1 cellular context compared by ENCODE assay signal in genomic region chr4:95957054-95957453, GRCh38.
TF ChIP-seq lines count a peak whose summit lies in the region.

No MANE protein-coding gene starts in this region.

TF ChIP-seq in GM12878, 131 proteins besides CTCF, POLR2A, EP300 and RAD21 (continued from another document):
- TF ChIP-seq, protein P1, sequence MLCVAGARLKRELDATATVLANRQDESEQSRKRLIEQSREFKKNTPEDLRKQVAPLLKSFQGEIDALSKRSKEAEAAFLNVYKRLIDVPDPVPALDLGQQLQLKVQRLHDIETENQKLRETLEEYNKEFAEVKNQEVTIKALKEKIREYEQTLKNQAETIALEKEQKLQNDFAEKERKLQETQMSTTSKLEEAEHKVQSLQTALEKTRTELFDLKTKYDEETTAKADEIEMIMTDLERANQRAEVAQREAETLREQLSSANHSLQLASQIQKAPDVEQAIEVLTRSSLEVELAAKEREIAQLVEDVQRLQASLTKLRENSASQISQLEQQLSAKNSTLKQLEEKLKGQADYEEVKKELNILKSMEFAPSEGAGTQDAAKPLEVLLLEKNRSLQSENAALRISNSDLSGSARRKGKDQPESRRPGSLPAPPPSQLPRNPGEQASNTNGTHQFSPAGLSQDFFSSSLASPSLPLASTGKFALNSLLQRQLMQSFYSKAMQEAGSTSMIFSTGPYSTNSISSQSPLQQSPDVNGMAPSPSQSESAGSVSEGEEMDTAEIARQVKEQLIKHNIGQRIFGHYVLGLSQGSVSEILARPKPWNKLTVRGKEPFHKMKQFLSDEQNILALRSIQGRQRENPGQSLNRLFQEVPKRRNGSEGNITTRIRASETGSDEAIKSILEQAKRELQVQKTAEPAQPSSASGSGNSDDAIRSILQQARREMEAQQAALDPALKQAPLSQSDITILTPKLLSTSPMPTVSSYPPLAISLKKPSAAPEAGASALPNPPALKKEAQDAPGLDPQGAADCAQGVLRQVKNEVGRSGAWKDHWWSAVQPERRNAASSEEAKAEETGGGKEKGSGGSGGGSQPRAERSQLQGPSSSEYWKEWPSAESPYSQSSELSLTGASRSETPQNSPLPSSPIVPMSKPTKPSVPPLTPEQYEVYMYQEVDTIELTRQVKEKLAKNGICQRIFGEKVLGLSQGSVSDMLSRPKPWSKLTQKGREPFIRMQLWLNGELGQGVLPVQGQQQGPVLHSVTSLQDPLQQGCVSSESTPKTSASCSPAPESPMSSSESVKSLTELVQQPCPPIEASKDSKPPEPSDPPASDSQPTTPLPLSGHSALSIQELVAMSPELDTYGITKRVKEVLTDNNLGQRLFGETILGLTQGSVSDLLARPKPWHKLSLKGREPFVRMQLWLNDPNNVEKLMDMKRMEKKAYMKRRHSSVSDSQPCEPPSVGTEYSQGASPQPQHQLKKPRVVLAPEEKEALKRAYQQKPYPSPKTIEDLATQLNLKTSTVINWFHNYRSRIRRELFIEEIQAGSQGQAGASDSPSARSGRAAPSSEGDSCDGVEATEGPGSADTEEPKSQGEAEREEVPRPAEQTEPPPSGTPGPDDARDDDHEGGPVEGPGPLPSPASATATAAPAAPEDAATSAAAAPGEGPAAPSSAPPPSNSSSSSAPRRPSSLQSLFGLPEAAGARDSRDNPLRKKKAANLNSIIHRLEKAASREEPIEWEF (IDR thresholded peaks at IDR 0.05; ENCODE audit: insufficient replicate concordance, low read depth, low read length) = no peak
- TF ChIP-seq KAT2A (conservative IDR thresholded peaks at IDR 0.05; ENCODE audit: control insufficient read depth, low read depth, low read length) = no peak
